18 cellular contexts compared by ENCODE assay signal in genomic region chr13:98301721-98302120, GRCh38.
DNase-seq lines count a peak whose midpoint lies in the region; ATAC-seq, FAIRE-seq and TF ChIP-seq lines count a peak whose summit lies in the region.
"Had no signal": no experiment of that assay in that cellular context is flagged by ENCODE, and none has a peak within 500 bp of the region (broad histone marks: within the 10 kb centered on the region; RNA-seq: fewer than 3 reads in every experiment).

No MANE protein-coding gene starts in this region.

- H3K27me3 Mint-ChIP-seq in nephron progenitor cell (ENCODE audit: low read depth, poor library complexity) (no peaks in the 10 kb centered on the region), H9 (ENCODE audit: low read depth) (no peaks in the 10 kb centered on the region; the same call in 1 of the 2 replicates)

- BruUV-seq in Panc1 (replicated peaks; lab: Mats Ljungman, UMichigan) = no TSS peak

- H3K27me3 ChIP-seq in Panc1 (ENCODE audit: control insufficient read depth, insufficient read depth, low read length) = no peaks in the 10 kb centered on the region
- no peaks in the 10 kb centered on the region for H3K27me3 ChIP-seq in H9 (ENCODE audit: insufficient read depth, low read length)
- H3K27me3 ChIP-seq in tibial nerve = no peaks in the 10 kb centered on the region

- TF ChIP-seq POLR2A in A549 (IDR thresholded peaks at IDR 0.05; ENCODE audit: low read length) (no peak), tibial nerve (IDR thresholded peaks at IDR 0.05) (no peak)

- no peak overlapping the region for H2BK15ac ChIP-seq in H9 (ENCODE audit: low read depth, low read length)

- intact Hi-C loops in Panc1 (cut with micrococcal nuclease; ENCODE audit: unreplicated experiment) = no loop called here

- TF ChIP-seq EP300 in A549 (IDR thresholded peaks at IDR 0.05) (no peak), tibial nerve (IDR thresholded peaks at IDR 0.05) (no peak)

- TF ChIP-seq RAD21 in A549 (conservative IDR thresholded peaks at IDR 0.05 in 1 of 2, IDR thresholded peaks at IDR 0.05 in 1 of 2) = no peak

- no peaks in the 10 kb centered on the region; the same call in 1 of the 2 replicates for H3K79me2 ChIP-seq in H9 (ENCODE audit: insufficient read depth, low read length)

- no peak overlapping the region for H2BK120ac ChIP-seq in H9 (ENCODE audit: low read depth, low read length, poor library complexity, severe bottlenecking)

- no peak for ATAC-seq in A549
- ATAC-seq in Panc1 = peak; percentile 73; the same call in 1 of the 2 replicates
- ATAC-seq: activated T-cell treated with anti-CD3 and anti-CD28 coated beads, Interleukin-2, amount 50 U/mL, for 72 hours had no signal

- H3K4me3 Mint-ChIP-seq in nephron progenitor cell (peak overlapping the region; percentile 11), H9 (no peak overlapping the region)
- H3K4me3 Mint-ChIP-seq: activated CD4-positive, alpha-beta T cell treated with anti-CD3 and anti-CD28 coated beads, Interleukin-2, amount 10 ng/mL, durations not matched to agents 24 days and 14 days; activated T-cell treated with anti-CD3 and anti-CD28 coated beads, Interleukin-2, amount 50 U/mL, for 72 hours; neural crest cell; T-helper 1 cell treated with Interleukin-12 subunit alpha and Interleukin-12 subunit beta and Interleukin-4 antibody, amounts not matched to agents 30 μg/mL and 1 μg/mL, for 36 hours had no signal

- H4K91ac ChIP-seq in H9 (ENCODE audit: insufficient read length, low read depth, low read length) = no peak overlapping the region

- H3K4ac ChIP-seq in H9 (ENCODE audit: low read depth, low read length) = no peak overlapping the region

- H3K9me3 Mint-ChIP-seq in nephron progenitor cell (peaks cover 11% of the 10 kb centered on the region), H9 (no peaks in the 10 kb centered on the region)
- H3K9me3 Mint-ChIP-seq: activated CD4-positive, alpha-beta T cell treated with anti-CD3 and anti-CD28 coated beads, Interleukin-2, amount 10 ng/mL, durations not matched to agents 24 days and 14 days; activated T-cell treated with anti-CD3 and anti-CD28 coated beads, Interleukin-2, amount 50 U/mL, for 72 hours; T-helper 1 cell treated with Interleukin-12 subunit alpha and Interleukin-12 subunit beta and Interleukin-4 antibody, amounts not matched to agents 30 μg/mL and 1 μg/mL, for 36 hours had no signal

- H3K27ac Mint-ChIP-seq in nephron progenitor cell = peak overlapping the region; percentile 86
- no peak overlapping the region for H3K27ac Mint-ChIP-seq in H9
- H3K27ac Mint-ChIP-seq: activated CD4-positive, alpha-beta T cell treated with anti-CD3 and anti-CD28 coated beads, Interleukin-2, amount 10 ng/mL, durations not matched to agents 24 days and 14 days; activated T-cell treated with anti-CD3 and anti-CD28 coated beads, Interleukin-2, amount 50 U/mL, for 72 hours; T-helper 1 cell treated with Interleukin-12 subunit alpha and Interleukin-12 subunit beta and Interleukin-4 antibody, amounts not matched to agents 30 μg/mL and 1 μg/mL, for 36 hours had no signal

- H3K36me3 ChIP-seq in Panc1 (ENCODE audit: control insufficient read depth, insufficient read depth, low read length) (no peaks in the 10 kb centered on the region), tibial nerve (peaks cover 0 to 5% (median 0%) of the 10 kb centered on the region in 3 donors)

- no peak overlapping the region for H2BK12ac ChIP-seq in H9 (ENCODE audit: insufficient read length, low read depth, low read length)

- H3K79me1 ChIP-seq in H9 (ENCODE audit: insufficient read depth, low read depth, low read length, poor library complexity, severe bottlenecking) = peaks cover 5% of the 10 kb centered on the region

- POLR2A ChIA-PET in A549 (lab: Yijun Ruan, JAX) (no interaction called here), Panc1 (lab: Charles Lee) (no interaction called here)

- no peak overlapping the region for H2BK5ac ChIP-seq in H9 (ENCODE audit: insufficient read length, low read length)

- CTCF ChIA-PET in A549 (lab: Yijun Ruan, JAX) = interaction anchor here (0.9 kb wide), 1 partner anchor 23 kb away, joined by 3 read pairs; no protein-coding TSS in a partner anchor
- CTCF ChIA-PET in Panc1 (lab: Charles Lee) = no interaction called here

- H3K4me1 ChIP-seq in A549 (peaks cover 15% of the 10 kb centered on the region), Panc1 (ENCODE audit: control insufficient read depth, insufficient read depth, low read length) (peaks cover 13% of the 10 kb centered on the region), H9 (ENCODE audit: insufficient read depth, low read length) (peaks cover 5% of the 10 kb centered on the region; the same call in 1 of the 2 replicates), tibial nerve (peaks cover 0 to 38% (median 13%) of the 10 kb centered on the region in 4 donors)

- no peak overlapping the region for H2BK20ac ChIP-seq in H9 (ENCODE audit: low read depth, low read length, poor library complexity, severe bottlenecking)

- H3K56ac ChIP-seq in H9 (ENCODE audit: insufficient read length, low read depth, low read length) = no peak overlapping the region

- H4K5ac ChIP-seq in H9 (ENCODE audit: insufficient read length, low read depth, low read length) = no peak overlapping the region

- peak overlapping the region; percentile 43; the same call in 2 of the 3 replicates for H3K4me2 ChIP-seq in A549
- no peak overlapping the region for H3K4me2 ChIP-seq in H9 (ENCODE audit: insufficient read depth, insufficient read length, low read length)

- H3K9ac ChIP-seq in H9 (ENCODE audit: extremely low read depth, insufficient read length, low read length) = no peak overlapping the region

- no peak overlapping the region for H3K23ac ChIP-seq in H9 (ENCODE audit: insufficient read length, low read depth, low read length)

- in situ Hi-C loops in Panc1 (cut with HindIII; ENCODE audit: low pct_unique_long_range_greater_than_20kb, low sequenced_read_pairs) = no loop called here

- FAIRE-seq in A549 (lab: Jason Lieb, UNC) = no peak
- FAIRE-seq: A204.1, HTR-8/SVneo, small intestine had no signal

- no peak overlapping the region for H3K27ac ChIP-seq in A549
- H3K27ac ChIP-seq in Panc1 (ENCODE audit: low read length) = 0 out of 2 replicates have a peak overlapping the region, but pooled peaks have one; percentile 4
- H3K27ac ChIP-seq in coronary artery = no peak overlapping the region
- H3K27ac ChIP-seq in H9 (ENCODE audit: insufficient read length, low read depth, low read length) = no peak overlapping the region
- H3K27ac ChIP-seq in tibial nerve = no peak overlapping the region

- H4K20me1 ChIP-seq in H9 (ENCODE audit: control insufficient read depth, insufficient read depth, insufficient read length) = no peaks in the 10 kb centered on the region

- no peak overlapping the region for H2AK5ac ChIP-seq in H9 (ENCODE audit: insufficient read length, low read length)

- WGBS in A549 (ENCODE audit: missing lambda C conversion rate) = 53% methylated on average over 7 of the region's 7 CpGs
- no CpG with 5 or more reads among the region's 7 CpGs for WGBS in H9 (ENCODE audit: extremely low coverage, insufficient read length, low lambda C conversion rate)
- 69 to 70% methylated on average over 7 of the region's 7 CpGs for WGBS in tibial nerve, 2 donors

- H2AFZ ChIP-seq in H9 (ENCODE audit: low read length) = no peak overlapping the region

- no peak overlapping the region for H3K18ac ChIP-seq in H9 (ENCODE audit: insufficient read length, low read depth, low read length)

- TF ChIP-seq CTCF in A549 (IDR thresholded peaks at IDR 0.05) (no peak), Panc1 (IDR thresholded peaks at IDR 0.05) (no peak), epithelial cell of esophagus (IDR thresholded peaks at IDR 0.05; ENCODE audit: insufficient read depth, low read depth, low read length, missing control alignments) (no peak), nephron progenitor cell (IDR thresholded peaks at IDR 0.05) (no peak), coronary artery (IDR thresholded peaks at IDR 0.05) (no peak), H9 (conservative IDR thresholded peaks at IDR 0.05) (no peak), tibial nerve (IDR thresholded peaks at IDR 0.05) (no peak)

- H3K9me3 ChIP-seq in A549 (no peaks in the 10 kb centered on the region), Panc1 (ENCODE audit: control insufficient read depth, insufficient read depth, low read depth, low read length) (no peaks in the 10 kb centered on the region), H9 (ENCODE audit: control insufficient read depth, low read depth, low read length) (no peaks in the 10 kb centered on the region), tibial nerve (no peaks in the 10 kb centered on the region)

- no peak overlapping the region for H3K14ac ChIP-seq in H9 (ENCODE audit: insufficient read depth, low read length)

- H3K23me2 ChIP-seq in H9 (ENCODE audit: insufficient read length, low read depth, low read length, poor library complexity, severe bottlenecking) = no peaks in the 10 kb centered on the region

- H3K4me3 ChIP-seq in A549 (no peak overlapping the region), Panc1 (ENCODE audit: low read depth in 2 of 2, low read length in 2 of 2) (peak overlapping the region in 1 of 2 experiments; percentile 16; a peak in 2 of 4 replicates), epithelial cell of esophagus (ENCODE audit: low read length) (no peak overlapping the region), coronary artery (no peak overlapping the region), tibial nerve (no peak overlapping the region)

- H3T11ph ChIP-seq in H9 (ENCODE audit: low read length) = no peak overlapping the region

- H3K4me1 Mint-ChIP-seq in nephron progenitor cell (peaks cover 88% of the 10 kb centered on the region), H9 (peaks cover 18 to 26% of the 10 kb centered on the region in 2 experiments)
- H3K4me1 Mint-ChIP-seq: activated CD4-positive, alpha-beta T cell treated with anti-CD3 and anti-CD28 coated beads, Interleukin-2, amount 10 ng/mL, durations not matched to agents 24 days and 14 days had no signal

- H4K8ac ChIP-seq in H9 (replicated peaks; ENCODE audit: insufficient read length, low read depth, low read length) = no peak overlapping the region

- H3K36me3 Mint-ChIP-seq in nephron progenitor cell (ENCODE audit: low read depth) (peaks cover 24% of the 10 kb centered on the region), H9 (ENCODE audit: insufficient read depth in 1 of 3, low read depth in 3 of 3) (peaks cover 0 to 6% (median 4%) of the 10 kb centered on the region in 3 experiments; a peak in 4 of 7 replicates)

- DNase-seq in A549 (ENCODE audit: low read depth in 1 of 2, low spot score in 1 of 2) = no peak
- no peak for DNase-seq in Panc1 (ENCODE audit: low read depth, low spot score)
- DNase-seq in epithelial cell of esophagus (ENCODE audit: low read depth) = peak; percentile 14
- no peak for DNase-seq in nephron progenitor cell
- no peak for DNase-seq in coronary artery (ENCODE audit: low spot score)
- DNase-seq in NCI-H345 (lab: John Stamatoyannopoulos, UW) = no peak
- DNase-seq in H9 = no peak
- no peak for DNase-seq in tibial nerve (ENCODE audit: low spot score in 2 of 2)
- DNase-seq: activated CD4-positive, alpha-beta T cell treated with anti-CD3 and anti-CD28 coated beads, Interleukin-2, amount 10 ng/mL, durations not matched to agents 24 days and 14 days; activated T-cell treated with anti-CD3 and anti-CD28 coated beads, Interleukin-2, amount 50 U/mL, for 72 hours; DMS153; effector CD8-positive, alpha-beta T cell; glutamatergic neuron; small intestine had no signal

TF ChIP-seq in A549, 52 proteins besides CTCF, POLR2A, EP300 and RAD21 (continues in another document):
- no peak for TF ChIP-seq NPAS2 (CRISPR knock-in tag; IDR thresholded peaks at IDR 0.05; ENCODE audit: borderline replicate concordance)
- TF ChIP-seq HDAC2 (IDR thresholded peaks at IDR 0.05) = no peak
